32 cellular contexts compared by ENCODE assay signal in genomic region chr11:20417771-20418170, GRCh38.
"Had no signal": no experiment of that assay in that cellular context is flagged by ENCODE, and none has a peak within 500 bp of the region (broad histone marks: within the 10 kb centered on the region; RNA-seq: fewer than 3 reads in every experiment).

No MANE protein-coding gene starts in this region.

- H3K27ac ChIP-seq: ascending aorta, cardiac muscle cell, KMS-11, RWPE1, VCaP had no signal

- H3K4me3 ChIP-seq: ascending aorta, cardiac muscle cell, PC-9 had no signal

- H3K9ac ChIP-seq: KMS-11 had no signal

- H3K4me2 ChIP-seq: KMS-11, PC-9 had no signal

- FAIRE-seq: RCC 7860, TTC549 had no signal

- H3K4me1 ChIP-seq: ascending aorta had no signal

- DNase-seq: activated B cell treated with CpG ODN at 0.5 μM for 24 hours; activated CD4-positive, alpha-beta T cell treated with anti-CD3 and anti-CD28 coated beads for 4 hours; activated CD4-positive, alpha-beta T cell treated with anti-CD3 and anti-CD28 coated beads, Interleukin-2, amount 50 U/mL, for 4 hours; activated CD4-positive, CD25-positive, alpha-beta regulatory T cell treated with anti-CD3 and anti-CD28 coated beads, Interleukin-2, amount 50 U/mL, for 72 hours; activated CD8-positive, alpha-beta T cell treated with anti-CD3 and anti-CD28 coated beads for 36 hours; activated gamma-delta T cell; activated naive CD4-positive, alpha-beta T cell treated with Interleukin-2 at 50 U/mL for 16 hours; activated naive CD8-positive, alpha-beta T cell treated with anti-CD3 and anti-CD28 coated beads, Interleukin-2, amount 10 ng/mL, durations not matched to agents 7 days and 5 days; activated T-cell treated with anti-CD3 and anti-CD28 coated beads, Interleukin-2, amount 50 U/mL, for 1 hour; activated T-cell treated with anti-CD3 and anti-CD28 coated beads, Interleukin-2, amount 50 U/mL, for 72 hours; amygdala; MM.1S; MV-4-11; NCI-H1092; NCI-H1436 treated with DMSO at 0.1 percent for 48 hours; NCI-H1694 treated with DMSO at 0.1 percent for 48 hours; NCI-H2029; NCI-H2171; NCI-H510A; NCI-H526; NCI-H748 treated with DMSO at 0.1 percent for 48 hours; PC-9; SIG-M5 had no signal

- H2AFZ ChIP-seq: PC-9 had no signal

- H3K9me3 ChIP-seq: ascending aorta had no signal

- H3K36me3 ChIP-seq: cardiac muscle cell had no signal

- H3K27me3 ChIP-seq: ascending aorta, cardiac muscle cell had no signal

- ATAC-seq: activated CD8-positive, alpha-beta T cell treated with anti-CD3 and anti-CD28 coated beads for 36 hours; activated T-helper 17 cell treated with anti-CD3 and anti-CD28 coated beads, Interleukin-2, amount 50 U/mL, for 72 hours; Right ventricle myocardium inferior had no signal
